In the genomic region with DNA sequence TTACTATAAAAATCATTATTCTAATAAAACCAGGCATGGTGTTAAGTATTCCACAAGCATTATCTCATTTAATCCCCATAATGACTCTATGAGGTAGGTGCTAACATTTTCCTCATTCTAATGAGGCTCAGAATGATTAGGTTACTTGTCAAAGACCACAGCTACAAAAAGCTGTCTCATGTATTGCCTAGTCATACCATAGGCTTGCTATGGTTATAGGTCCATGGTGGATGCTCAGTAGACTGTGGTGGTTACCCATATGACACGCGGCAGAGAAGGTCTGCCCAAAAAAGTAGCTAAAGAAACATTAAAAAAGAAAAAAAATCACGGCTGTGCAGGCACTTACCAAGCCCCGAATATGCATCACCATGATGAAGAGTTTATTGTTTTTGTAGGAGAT, we compare ENCODE assay signal across 20 cellular contexts. TPM values are rescaled to one million over a fixed set of nuclear protein-coding genes. Genes with fewer than 3 reads are reported as not detected.
A peak's percentile ranks its signal among the peaks of the same experiment; 100 is the strongest.
DNase-seq lines count a peak whose midpoint lies in the region; ATAC-seq and TF ChIP-seq lines count a peak whose summit lies in the region.
"Had no signal": no experiment of that assay in that cellular context is flagged by ENCODE, and none has a peak within 500 bp of the region (broad histone marks: within the 10 kb centered on the region; RNA-seq: fewer than 3 reads in every experiment).

No MANE protein-coding gene starts in this region.

- no peaks in the 10 kb centered on the region for H3K9me3 Mint-ChIP-seq in activated naive CD8-positive, alpha-beta T cell treated with anti-CD3 and anti-CD28 coated beads, Interleukin-2, amount 50 U/mL, for 24 hours
- no peaks in the 10 kb centered on the region for H3K9me3 Mint-ChIP-seq in activated naive CD8-positive, alpha-beta T cell treated with anti-CD3 and anti-CD28 coated beads for 36 hours
- H3K9me3 Mint-ChIP-seq: CD4-positive, alpha-beta memory T cell had no signal

- H3K9me2 ChIP-seq in hepatocyte (replicated peaks; ENCODE audit: insufficient read depth): no peaks in the 10 kb centered on the region

- no peak overlapping the region for H3K4me2 ChIP-seq in hepatocyte
- H3K4me2 ChIP-seq: BLaER1 treated with 17β-estradiol and CSF1 and Interleukin-3, amounts not matched to agents 10 nM and 100 nM had no signal

- H3K4me1 ChIP-seq in hepatocyte (ENCODE audit: insufficient read depth): no peaks in the 10 kb centered on the region

- H2AFZ ChIP-seq in hepatocyte: no peak overlapping the region

- no peak overlapping the region for H3K4me3 Mint-ChIP-seq in activated naive CD8-positive, alpha-beta T cell treated with anti-CD3 and anti-CD28 coated beads, Interleukin-2, amount 50 U/mL, for 24 hours
- no peak overlapping the region for H3K4me3 Mint-ChIP-seq in activated naive CD8-positive, alpha-beta T cell treated with anti-CD3 and anti-CD28 coated beads for 36 hours
- H3K4me3 Mint-ChIP-seq: CD4-positive, alpha-beta memory T cell had no signal

- peaks cover 8% of the 10 kb centered on the region for H3K4me1 Mint-ChIP-seq in activated naive CD8-positive, alpha-beta T cell treated with anti-CD3 and anti-CD28 coated beads, Interleukin-2, amount 50 U/mL, for 24 hours
- H3K4me1 Mint-ChIP-seq in activated naive CD8-positive, alpha-beta T cell treated with anti-CD3 and anti-CD28 coated beads for 36 hours: peaks cover 4% of the 10 kb centered on the region

- H3K9me3 ChIP-seq in hepatocyte (ENCODE audit: low read depth): no peaks in the 10 kb centered on the region
- H3K9me3 ChIP-seq: A549; BLaER1 treated with 17β-estradiol and CSF1 and Interleukin-3, amounts not matched to agents 10 nM and 100 nM had no signal

- no peaks in the 10 kb centered on the region for H3K27me3 ChIP-seq in hepatocyte
- H3K27me3 ChIP-seq: BLaER1 treated with 17β-estradiol and CSF1 and Interleukin-3, amounts not matched to agents 10 nM and 100 nM had no signal

- 96% methylated on average over 4 of the region's 4 CpGs for WGBS in hepatocyte (ENCODE audit: low lambda C conversion rate, missing lambda C conversion rate)

- TF ChIP-seq CTCF in hepatocyte (IDR thresholded peaks at IDR 0.05; ENCODE audit: poor library complexity) (no peak), GM13977 (IDR thresholded peaks at IDR 0.05; ENCODE audit: extremely low read depth, insufficient read depth, missing control alignments) (no peak)

- H3K79me2 ChIP-seq in hepatocyte: no peaks in the 10 kb centered on the region

- peak; percentile 44 for ATAC-seq in activated naive CD8-positive, alpha-beta T cell treated with anti-CD3 and anti-CD28 coated beads, Interleukin-2, amount 50 U/mL, for 24 hours
- ATAC-seq in GM18520 (IDR thresholded peaks at IDR 0.05; ENCODE audit: unreplicated experiment): no peak
- ATAC-seq: A549, GM12878, Panc1 had no signal

- H3K36me3 ChIP-seq in hepatocyte (replicated peaks; ENCODE audit: insufficient read depth, low read depth): no peaks in the 10 kb centered on the region

- H3K27ac Mint-ChIP-seq in activated naive CD8-positive, alpha-beta T cell treated with anti-CD3 and anti-CD28 coated beads, Interleukin-2, amount 50 U/mL, for 24 hours: no peak overlapping the region
- H3K27ac Mint-ChIP-seq in activated naive CD8-positive, alpha-beta T cell treated with anti-CD3 and anti-CD28 coated beads for 36 hours: no peak overlapping the region

- H4K20me1 ChIP-seq in hepatocyte (ENCODE audit: insufficient read depth, poor library complexity, severe bottlenecking): no peaks in the 10 kb centered on the region
- H4K20me1 ChIP-seq: BLaER1 treated with 17β-estradiol and CSF1 and Interleukin-3, amounts not matched to agents 10 nM and 100 nM had no signal

- no peak for DNase-seq in activated naive CD8-positive, alpha-beta T cell treated with anti-CD3 and anti-CD28 coated beads, Interleukin-2, amount 50 U/mL, for 24 hours
- DNase-seq in activated naive CD8-positive, alpha-beta T cell treated with anti-CD3 and anti-CD28 coated beads for 36 hours: no peak
- peak; percentile 1 for DNase-seq in RPMI8226
- DNase-seq in hepatocyte (ENCODE audit: low spot score): no peak
- DNase-seq in inferior parietal cortex (ENCODE audit: extremely low spot score): no peak
- DNase-seq in GM13977 (ENCODE audit: low spot score): no peak
- DNase-seq: CD4-positive, alpha-beta memory T cell; COR-L47; KBM-7; NCI-H2029; NCI-H446 treated with DMSO at 0.1 percent for 48 hours; NCI-H526; NCI-H82; NK-92 treated with Interleukin-12 subunit alpha and Interleukin-12 subunit beta, amount 100 ng/mL, for 24 hours; SHP77 treated with DMSO at 0.1 percent for 48 hours had no signal

- H3K36me3 Mint-ChIP-seq in activated naive CD8-positive, alpha-beta T cell treated with anti-CD3 and anti-CD28 coated beads, Interleukin-2, amount 50 U/mL, for 24 hours (ENCODE audit: low read depth): peaks cover 15% of the 10 kb centered on the region
- peaks cover 15% of the 10 kb centered on the region for H3K36me3 Mint-ChIP-seq in activated naive CD8-positive, alpha-beta T cell treated with anti-CD3 and anti-CD28 coated beads for 36 hours

- no peak overlapping the region for H3K4me3 ChIP-seq in hepatocyte
- H3K4me3 ChIP-seq: A549; BLaER1 treated with 17β-estradiol and CSF1 and Interleukin-3, amounts not matched to agents 10 nM and 100 nM; GM12878 had no signal

- H3K27ac ChIP-seq in hepatocyte: peak overlapping the region; percentile 13

- in situ Hi-C loops in GM13977 (cut with MboI; ENCODE audit: low pct_unique_long_range_greater_than_20kb, low sequenced_read_pairs, unreplicated experiment): no loop called here

- H3K27me3 Mint-ChIP-seq in activated naive CD8-positive, alpha-beta T cell treated with anti-CD3 and anti-CD28 coated beads, Interleukin-2, amount 50 U/mL, for 24 hours: no peaks in the 10 kb centered on the region
- no peaks in the 10 kb centered on the region for H3K27me3 Mint-ChIP-seq in activated naive CD8-positive, alpha-beta T cell treated with anti-CD3 and anti-CD28 coated beads for 36 hours
- H3K27me3 Mint-ChIP-seq: CD4-positive, alpha-beta memory T cell had no signal

RNA-seq across cellular contexts. Expression of a gene that starts 15.7 kb away (rescaled TPM):
- total RNA-seq in activated naive CD8-positive, alpha-beta T cell treated with anti-CD3 and anti-CD28 coated beads for 36 hours: 10 to 100 TPM; 78.6 to 79.9 TPM
- total RNA-seq in hepatocyte: 66.9 and 77.0 TPM in 2 replicates
- polyA plus RNA-seq in hepatocyte: 31.2 and 34.0 TPM in 2 replicates
